ENCODE assay signal across 1 cellular context in genomic region chr22:43166132-43166930, GRCh38.
TF ChIP-seq lines count a peak whose summit lies in the region.

No MANE protein-coding gene starts in this region.

TF ChIP-seq in K562, 482 proteins besides CTCF, POLR2A, EP300 and RAD21:
- TF ChIP-seq RBFOX2 (IDR thresholded peaks at IDR 0.05; ENCODE audit: low read depth, low read length) (peak; percentile 10; the same call in 1 of the 2 replicates), SUPT5H (IDR thresholded peaks at IDR 0.05) (peak; percentile 57), POLR2G (IDR thresholded peaks at IDR 0.05; ENCODE audit: low read depth, low read length) (peak; percentile 57; the same call in 1 of the 2 replicates), HMGN3 (IDR thresholded peaks at IDR 0.05; ENCODE audit: borderline replicate concordance, extremely low read depth, insufficient read length, low read depth, low read length) (peak; percentile 17), RBM22 (IDR thresholded peaks at IDR 0.05; ENCODE audit: low read depth, low read length, poor library complexity, severe bottlenecking) (peak; percentile 35), EHMT2 (IDR thresholded peaks at IDR 0.05) (no peak), CTCFL (IDR thresholded peaks at IDR 0.05; ENCODE audit: borderline replicate concordance, insufficient read depth, low read depth, low read length, poor library complexity, severe bottlenecking) (no peak), MYNN (IDR thresholded peaks at IDR 0.05) (peak; percentile 43; the same call in 1 of the 2 replicates), MYNN (CRISPR knock-in tag; IDR thresholded peaks at IDR 0.05) (no peak), FOXM1 (IDR thresholded peaks at IDR 0.05; ENCODE audit: low read depth) (no peak), FOXM1 (CRISPR knock-in tag; IDR thresholded peaks at IDR 0.05; ENCODE audit: low read depth) (no peak), ZNF232 (CRISPR knock-in tag; IDR thresholded peaks at IDR 0.05) (no peak), ZNF12 (CRISPR knock-in tag; IDR thresholded peaks at IDR 0.05) (no peak), CBX1 (IDR thresholded peaks at IDR 0.05; ENCODE audit: low read depth) (no peak), HDGF (IDR thresholded peaks at IDR 0.05) (no peak), EGR1 (conservative IDR thresholded peaks at IDR 0.05) (no peak), ZNF224 (CRISPR knock-in tag; IDR thresholded peaks at IDR 0.05) (no peak), HMGXB4 (CRISPR knock-in tag; IDR thresholded peaks at IDR 0.05) (no peak), ZNF134 (CRISPR knock-in tag; conservative IDR thresholded peaks at IDR 0.05) (no peak), ZBTB33 (CRISPR knock-in tag; IDR thresholded peaks at IDR 0.05) (0 out of 2 replicates have a peak, but pooled peaks have one; percentile 34), ZNF785 (CRISPR knock-in tag; IDR thresholded peaks at IDR 0.05) (no peak), ZNF79 (CRISPR knock-in tag; IDR thresholded peaks at IDR 0.05; ENCODE audit: low read depth) (no peak), SMAD1 (IDR thresholded peaks at IDR 0.05; ENCODE audit: low read depth, low read length, partially characterized antibody) (no peak), DEAF1 (CRISPR knock-in tag; IDR thresholded peaks at IDR 0.05) (no peak), ZNF398 (CRISPR knock-in tag; IDR thresholded peaks at IDR 0.05) (no peak), KDM2B (CRISPR knock-in tag; IDR thresholded peaks at IDR 0.05) (no peak), HIVEP1 (CRISPR knock-in tag; IDR thresholded peaks at IDR 0.05) (no peak), JUND (IDR thresholded peaks at IDR 0.05; ENCODE audit: borderline replicate concordance, low read depth, low read length) (no peak), JUND (tag; IDR thresholded peaks at IDR 0.05; ENCODE audit: borderline replicate concordance, low read depth, low read length) (no peak), CBX8 (IDR thresholded peaks at IDR 0.05; ENCODE audit: borderline replicate concordance, extremely low read depth, low read depth, low read length, poor library complexity, severe bottlenecking) (no peak), KLF10 (CRISPR knock-in tag; IDR thresholded peaks at IDR 0.05) (no peak), SOX6 (IDR thresholded peaks at IDR 0.05) (no peak), NUFIP1 (IDR thresholded peaks at IDR 0.05; ENCODE audit: partially characterized antibody) (no peak)
